In genomic region chr11:48055292-48056132, GRCh38 we compare ENCODE assay signal across 9 cellular contexts.
DNase-seq lines count a peak whose midpoint lies in the region; ATAC-seq, FAIRE-seq and TF ChIP-seq lines count a peak whose summit lies in the region.
"Had no signal": no experiment of that assay in that cellular context is flagged by ENCODE, and none has a peak within 500 bp of the region (broad histone marks: within the 10 kb centered on the region; RNA-seq: fewer than 3 reads in every experiment).

No MANE protein-coding gene starts in this region.

- peak; percentile 16 to 77 (median 67) for DNase-seq in CD8-positive, alpha-beta memory T cell
- peak; percentile 59 for DNase-seq in activated CD4-positive, CD25-positive, alpha-beta regulatory T cell treated with anti-CD3 and anti-CD28 coated beads, Interleukin-2, amount 50 U/mL, for 72 hours
- DNase-seq in dorsolateral prefrontal cortex, result no peak
- DNase-seq in small intestine, result peak; percentile 45
- no peak for DNase-seq in NCI-H1092 (lab: John Stamatoyannopoulos, UW)

- peak overlapping the region; percentile 61 to 94 (median 80) for H3K27ac Mint-ChIP-seq in CD8-positive, alpha-beta memory T cell

- H3K27me3 Mint-ChIP-seq in CD8-positive, alpha-beta memory T cell, result no peaks in the 10 kb centered on the region

- no peak for TF ChIP-seq CTCF in dorsolateral prefrontal cortex (IDR thresholded peaks at IDR 0.05 in 54 of 56, conservative IDR thresholded peaks at IDR 0.05 in 2 of 56; ENCODE audit: low read depth in 1 of 56, partially characterized antibody in 56 of 56)

- CTCF ChIA-PET in CD8-positive, alpha-beta memory T cell (lab: Charles Lee), result interaction anchor here (1.0 to 4.1 kb wide), 7 partner anchors 43 to 122 kb away, joined by 3 to 22 read pairs (median 4); no protein-coding TSS in a partner anchor

- intact Hi-C loops in dorsolateral prefrontal cortex (cut with DNase I), result loop anchor here in 1 of 2 donors (10.0 kb wide), 1 partner anchor 211 kb away; the partner anchor contains the start of gene NUP160

- H3K36me3 ChIP-seq in CD8-positive, alpha-beta memory T cell (ENCODE audit: insufficient read depth, low read length), result no peaks in the 10 kb centered on the region
- no peaks in the 10 kb centered on the region for H3K36me3 ChIP-seq in small intestine (ENCODE audit: control insufficient read depth in 2 of 2, insufficient read depth in 2 of 2, low read length in 2 of 2)

- H3K4me1 ChIP-seq in CD8-positive, alpha-beta memory T cell (ENCODE audit: insufficient read depth, low read length), result peaks cover 87% of the 10 kb centered on the region
- H3K4me1 ChIP-seq in small intestine (ENCODE audit: control insufficient read depth in 2 of 2, insufficient read depth in 1 of 2, low read depth in 1 of 2, low read length in 1 of 2), result peaks cover 0 to 6% of the 10 kb centered on the region in 2 donors

- 45 to 53% (median 52%) methylated on average over 12 of the region's 12 CpGs for WGBS in small intestine, 3 donors

- no peak for FAIRE-seq in small intestine (lab: Jason Lieb, UNC)
- FAIRE-seq: islet of Langerhans had no signal

- H3K9me3 Mint-ChIP-seq in CD8-positive, alpha-beta memory T cell, result no peaks in the 10 kb centered on the region

- peak overlapping the region; percentile 42 for H3K4me3 ChIP-seq in CD8-positive, alpha-beta memory T cell (ENCODE audit: low read length)
- H3K4me3 ChIP-seq in dorsolateral prefrontal cortex (peak overlapping the region in 2 of 59 donors; percentile 3 to 5), small intestine (ENCODE audit: low read depth in 1 of 2, low read length in 2 of 2) (peak overlapping the region in 1 of 2 donors; percentile 13)

- H3K9me3 ChIP-seq in CD8-positive, alpha-beta memory T cell (ENCODE audit: low read length), result no peaks in the 10 kb centered on the region
- H3K9me3 ChIP-seq in small intestine (ENCODE audit: control insufficient read depth, low read depth), result no peaks in the 10 kb centered on the region

- H3K4me1 Mint-ChIP-seq in CD8-positive, alpha-beta memory T cell, result peaks cover 71 to 89% (median 89%) of the 10 kb centered on the region in 3 donors

- POLR2A ChIA-PET in CD8-positive, alpha-beta memory T cell (lab: Charles Lee), result interaction anchor here (0.5 to 1.9 kb wide), 5 partner anchors 42 to 100 kb away, joined by 3 to 12 read pairs (median 5); no protein-coding TSS in a partner anchor

- H3K27me3 ChIP-seq in CD8-positive, alpha-beta memory T cell (ENCODE audit: insufficient read depth, low read length, poor library complexity, severe bottlenecking), result no peaks in the 10 kb centered on the region
- no peaks in the 10 kb centered on the region for H3K27me3 ChIP-seq in dorsolateral prefrontal cortex
- H3K27me3 ChIP-seq in small intestine (ENCODE audit: control insufficient read depth in 2 of 2, insufficient read depth in 2 of 2, low read length in 2 of 2), result no peaks in the 10 kb centered on the region

- peak; percentile 53 for ATAC-seq in HG03442 (IDR thresholded peaks at IDR 0.05; ENCODE audit: unreplicated experiment)
- ATAC-seq in GM21423 (IDR thresholded peaks at IDR 0.05; ENCODE audit: unreplicated experiment), result no peak
- ATAC-seq in HG03460 (IDR thresholded peaks at IDR 0.05; ENCODE audit: unreplicated experiment), result no peak

- H3K27ac ChIP-seq in CD8-positive, alpha-beta memory T cell (ENCODE audit: low read depth, low read length), result peak overlapping the region; percentile 54
- H3K27ac ChIP-seq in dorsolateral prefrontal cortex, result peak overlapping the region in 48 of 59 donors; percentile 4 to 78 (median 46)
- H3K27ac ChIP-seq in small intestine (ENCODE audit: low read depth in 1 of 2, low read length in 1 of 2), result peak overlapping the region in 1 of 2 donors; percentile 67

- H3K4me3 Mint-ChIP-seq in CD8-positive, alpha-beta memory T cell, result peak overlapping the region; percentile 29 to 89 (median 72)

- no peaks in the 10 kb centered on the region for H3K36me3 Mint-ChIP-seq in CD8-positive, alpha-beta memory T cell

Comparison
In these comparisons a context has a peak if more than half of its experiments do, and no peak if none do; other contexts are left out.
1. DNase-seq: peak in CD8-positive, alpha-beta memory T cell (5 of 5), activated CD4-positive, CD25-positive, alpha-beta regulatory T cell treated with anti-CD3 and anti-CD28 coated beads, Interleukin-2, amount 50 U/mL, for 72 hours (single experiment) and small intestine (single experiment); none in dorsolateral prefrontal cortex (0 of 10) and NCI-H1092 (single experiment).